Comparison of ENCODE assay signal across 29 cellular contexts in the genomic region with DNA sequence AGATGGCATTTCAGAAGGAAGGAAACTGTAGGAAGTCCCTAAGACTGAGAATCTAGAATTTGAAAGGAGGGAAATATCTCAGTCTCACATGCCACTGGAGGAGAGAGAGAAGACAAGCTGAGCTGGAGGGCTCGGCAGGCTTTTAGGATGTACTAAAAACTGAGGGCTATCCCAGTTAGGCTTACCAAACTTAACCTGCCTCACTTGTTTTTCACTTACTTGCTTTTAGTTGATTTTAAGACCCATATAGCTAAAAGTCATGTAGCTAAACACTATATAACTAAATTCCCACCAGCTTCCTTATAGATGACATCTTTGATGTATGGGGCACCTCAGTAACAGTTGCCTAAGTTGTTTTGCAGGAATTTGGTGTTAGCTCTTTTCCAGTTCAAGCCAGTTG.
"Had no signal": no experiment of that assay in that cellular context is flagged by ENCODE, and none has a peak within 500 bp of the region (broad histone marks: within the 10 kb centered on the region; RNA-seq: fewer than 3 reads in every experiment).

No MANE protein-coding gene starts in this region.

- H3K27me3 ChIP-seq: stomach, suprapubic skin, testis, thyroid gland, tibial artery, tibial nerve, transverse colon, upper lobe of left lung, upper lobe of right lung, vagina had no signal

- H3K27ac Mint-ChIP-seq: stimulated activated effector memory CD8-positive, alpha-beta T cell treated with anti-CD3 and anti-CD28 coated beads, Interleukin-12 subunit alpha, Interleukin-12 subunit beta, amount 100 ng/mL, for 72 hours; stimulated activated memory B cell treated with anti-CD40 and anti-IgM and Interleukin-4, amounts not matched to agents 10 μg/mL and 1 μg/mL and 100 μg/mL, for 72 hours; stimulated activated naive B cell treated with anti-CD40 and anti-IgM and Interleukin-4, amounts not matched to agents 10 μg/mL and 1 μg/mL and 100 μg/mL, for 72 hours; stimulated activated naive CD8-positive, alpha-beta T cell treated with anti-CD3 and anti-CD28 coated beads, Interleukin-15, amount 100 ng/mL, for 72 hours; stimulated activated naive CD8-positive, alpha-beta T cell treated with anti-CD3 and anti-CD28 coated beads, Interleukin-15, Interleukin-2, amounts not matched to agents 100 ng/mL and 50 ng/mL, for 24 hours; type B pancreatic cell had no signal

- H3K4me1 ChIP-seq: stomach, suprapubic skin, testis, thyroid gland, tibial artery, tibial nerve, transverse colon, upper lobe of left lung, upper lobe of right lung, uterus, vagina had no signal

- H3K9me3 ChIP-seq: stomach, suprapubic skin, testis, thoracic aorta, thyroid gland, tibial artery, transverse colon, upper lobe of left lung, upper lobe of right lung, uterus, vagina had no signal

- DNase-seq: stimulated activated CD4-positive, alpha-beta T cell treated with anti-CD3 and anti-CD28 coated beads, Interleukin-2, amount 100 ng/mL, for 48 hours; stimulated activated CD4-positive, alpha-beta T cell treated with anti-CD3 and anti-CD28 coated beads, Interleukin-4, amount 100 ng/mL, for 1 hour; stimulated activated CD4-positive, alpha-beta T cell treated with anti-CD3 and anti-CD28 coated beads, Interleukin-4, amount 100 ng/mL, for 24 hours; stimulated activated CD4-positive, alpha-beta T cell treated with anti-CD3 and anti-CD28 coated beads, Interleukin-4, amount 100 ng/mL, for 4 hours; stimulated activated CD8-positive, alpha-beta memory T cell treated with anti-CD3 and anti-CD28 coated beads, Interleukin-4, amount 100 ng/mL, for 48 hours; stimulated activated naive B cell treated with anti-CD40 and anti-IgM and Interleukin-4, amounts not matched to agents 10 μg/mL and 1 μg/mL and 100 μg/mL, for 72 hours; stimulated activated naive CD4-positive, alpha-beta T cell; stimulated activated naive CD4-positive, alpha-beta T cell treated with Interleukin-2 at 50 U/mL for 16 hours; stimulated activated naive CD8-positive, alpha-beta T cell treated with anti-CD3 and anti-CD28 coated beads, Interleukin-15, amount 100 ng/mL, for 72 hours; stimulated activated naive CD8-positive, alpha-beta T cell treated with anti-CD3 and anti-CD28 coated beads, Interleukin-15, Interleukin-2, amounts not matched to agents 100 U/mL and 50 U/mL, for 24 hours; stomach; substantia nigra; testis; thyroid gland; tibial artery; transverse colon; trophoblast cell; upper lobe of right lung; uterus had no signal

- ATAC-seq: stimulated activated effector memory CD8-positive, alpha-beta T cell treated with anti-CD3 and anti-CD28 coated beads, Interleukin-12 subunit alpha, Interleukin-12 subunit beta, amount 100 ng/mL, for 72 hours; stimulated activated memory B cell treated with anti-CD40 and anti-IgM and Interleukin-4, amounts not matched to agents 10 μg/mL and 1 μg/mL and 100 μg/mL, for 72 hours; stimulated activated naive B cell treated with anti-CD40 and anti-IgM and Interleukin-4, amounts not matched to agents 10 μg/mL and 1 μg/mL and 100 μg/mL, for 72 hours; stimulated activated naive CD8-positive, alpha-beta T cell treated with anti-CD3 and anti-CD28 coated beads, Interleukin-15, amount 100 ng/mL, for 72 hours; stimulated activated naive CD8-positive, alpha-beta T cell treated with anti-CD3 and anti-CD28 coated beads, Interleukin-15, Interleukin-2, amounts not matched to agents 100 U/mL and 50 U/mL, for 24 hours; upper lobe of right lung had no signal

- H3K36me3 ChIP-seq: stomach, suprapubic skin, thoracic aorta, thyroid gland, tibial artery, tibial nerve, transverse colon, upper lobe of left lung, upper lobe of right lung, uterus, vagina had no signal

- H3K27me3 Mint-ChIP-seq: stimulated activated memory B cell treated with anti-CD40 and anti-IgM and Interleukin-4, amounts not matched to agents 10 μg/mL and 1 μg/mL and 100 μg/mL, for 72 hours; stimulated activated naive B cell treated with anti-CD40 and anti-IgM and Interleukin-4, amounts not matched to agents 10 μg/mL and 1 μg/mL and 100 μg/mL, for 72 hours; stimulated activated naive CD8-positive, alpha-beta T cell treated with anti-CD3 and anti-CD28 coated beads, Interleukin-15, amount 100 ng/mL, for 72 hours; stimulated activated naive CD8-positive, alpha-beta T cell treated with anti-CD3 and anti-CD28 coated beads, Interleukin-15, Interleukin-2, amounts not matched to agents 100 ng/mL and 50 ng/mL, for 24 hours; type B pancreatic cell had no signal

- H3K4me3 ChIP-seq: stomach, suprapubic skin, testis, thoracic aorta, thyroid gland, tibial artery, tibial nerve, transverse colon, upper lobe of left lung, upper lobe of right lung, uterus, vagina had no signal

- H3K27ac ChIP-seq: stomach, suprapubic skin, testis, thoracic aorta, thyroid gland, tibial artery, tibial nerve, transverse colon, upper lobe of left lung, upper lobe of right lung, uterus, vagina had no signal

- FAIRE-seq: urothelium cell line had no signal

- H3K4me1 Mint-ChIP-seq: stimulated activated effector memory CD8-positive, alpha-beta T cell treated with anti-CD3 and anti-CD28 coated beads, Interleukin-12 subunit alpha, Interleukin-12 subunit beta, amount 100 ng/mL, for 72 hours; stimulated activated memory B cell treated with anti-CD40 and anti-IgM and Interleukin-4, amounts not matched to agents 10 μg/mL and 1 μg/mL and 100 μg/mL, for 72 hours; stimulated activated naive B cell treated with anti-CD40 and anti-IgM and Interleukin-4, amounts not matched to agents 10 μg/mL and 1 μg/mL and 100 μg/mL, for 72 hours; stimulated activated naive CD8-positive, alpha-beta T cell treated with anti-CD3 and anti-CD28 coated beads, Interleukin-15, amount 100 ng/mL, for 72 hours had no signal

- H3K9me3 Mint-ChIP-seq: type B pancreatic cell had no signal

- H3K4me3 Mint-ChIP-seq: stimulated activated effector memory CD8-positive, alpha-beta T cell treated with anti-CD3 and anti-CD28 coated beads, Interleukin-12 subunit alpha, Interleukin-12 subunit beta, amount 100 ng/mL, for 72 hours; stimulated activated memory B cell treated with anti-CD40 and anti-IgM and Interleukin-4, amounts not matched to agents 10 μg/mL and 1 μg/mL and 100 μg/mL, for 72 hours; stimulated activated naive B cell treated with anti-CD40 and anti-IgM and Interleukin-4, amounts not matched to agents 10 μg/mL and 1 μg/mL and 100 μg/mL, for 72 hours; stimulated activated naive CD8-positive, alpha-beta T cell treated with anti-CD3 and anti-CD28 coated beads, Interleukin-15, amount 100 ng/mL, for 72 hours; stimulated activated naive CD8-positive, alpha-beta T cell treated with anti-CD3 and anti-CD28 coated beads, Interleukin-15, Interleukin-2, amounts not matched to agents 100 ng/mL and 50 ng/mL, for 24 hours; type B pancreatic cell had no signal

- H3K36me3 Mint-ChIP-seq: stimulated activated effector memory CD8-positive, alpha-beta T cell treated with anti-CD3 and anti-CD28 coated beads, Interleukin-12 subunit alpha, Interleukin-12 subunit beta, amount 100 ng/mL, for 72 hours; stimulated activated memory B cell treated with anti-CD40 and anti-IgM and Interleukin-4, amounts not matched to agents 10 μg/mL and 1 μg/mL and 100 μg/mL, for 72 hours; stimulated activated naive B cell treated with anti-CD40 and anti-IgM and Interleukin-4, amounts not matched to agents 10 μg/mL and 1 μg/mL and 100 μg/mL, for 72 hours; type B pancreatic cell had no signal
